In genomic region chr1:233473549-233474204, GRCh38 we compare ENCODE assay signal across 21 cellular contexts.
DNase-seq lines count a peak whose midpoint lies in the region; ATAC-seq and TF ChIP-seq lines count a peak whose summit lies in the region.
"Had no signal": no experiment of that assay in that cellular context is flagged by ENCODE, and none has a peak within 500 bp of the region (broad histone marks: within the 10 kb centered on the region; RNA-seq: fewer than 3 reads in every experiment).

No MANE protein-coding gene starts in this region.

- H3K9me2 ChIP-seq in GM23338 (ENCODE audit: insufficient read depth) (peaks cover 11% of the 10 kb centered on the region; the same call in 1 of the 2 replicates), hepatocyte (replicated peaks; ENCODE audit: insufficient read depth) (no peaks in the 10 kb centered on the region)

- 0 out of 2 replicates have a peak overlapping the region, but pooled peaks have one; percentile 23 for H3K27ac ChIP-seq in GM23338 (ENCODE audit: low read depth)
- peak overlapping the region; percentile 98 for H3K27ac ChIP-seq in hepatocyte
- H3K27ac ChIP-seq in colonic mucosa = no peak overlapping the region
- H3K27ac ChIP-seq: C4-2B, KMS-11 had no signal

- intact Hi-C loops in colonic mucosa (cut with DNase I) = no loop called here

- H3K9me3 ChIP-seq in hepatocyte (ENCODE audit: low read depth) (no peaks in the 10 kb centered on the region), colonic mucosa (no peaks in the 10 kb centered on the region)

- H3K9me3 Mint-ChIP-seq in GM23338 = peaks cover 22% of the 10 kb centered on the region

- peak overlapping the region; percentile 77 for H3K27ac Mint-ChIP-seq in GM23338

- H4K20me1 ChIP-seq in GM23338 (replicated peaks; ENCODE audit: insufficient read depth) (no peaks in the 10 kb centered on the region), hepatocyte (ENCODE audit: insufficient read depth, poor library complexity, severe bottlenecking) (no peaks in the 10 kb centered on the region)

- H3K27me3 ChIP-seq in GM23338 (ENCODE audit: insufficient read depth) (no peaks in the 10 kb centered on the region), hepatocyte (no peaks in the 10 kb centered on the region), colonic mucosa (no peaks in the 10 kb centered on the region)

- TF ChIP-seq CTCF in GM23338 (conservative IDR thresholded peaks at IDR 0.05; ENCODE audit: low read depth in 2 of 2) = no peak
- TF ChIP-seq CTCF in LNCaP clone FGC (IDR thresholded peaks at IDR 0.05; ENCODE audit: control insufficient read depth, extremely low read depth, insufficient read depth) = 0 out of 2 replicates have a peak, but pooled peaks have one; percentile 14
- no peak for TF ChIP-seq CTCF in hepatocyte (IDR thresholded peaks at IDR 0.05; ENCODE audit: poor library complexity)
- no peak for TF ChIP-seq CTCF in colonic mucosa (IDR thresholded peaks at IDR 0.05)

- no peak overlapping the region for H3K4me3 Mint-ChIP-seq in GM23338

- H3K4me2 ChIP-seq in GM23338 (peak overlapping the region; percentile 49; the same call in 1 of the 2 replicates), hepatocyte (peak overlapping the region; percentile 50)
- H3K4me2 ChIP-seq: KMS-11 had no signal

- H3K79me2 ChIP-seq in GM23338 (replicated peaks; ENCODE audit: insufficient read depth) (no peaks in the 10 kb centered on the region), hepatocyte (no peaks in the 10 kb centered on the region)

- H3K9ac ChIP-seq in colonic mucosa (ENCODE audit: low read depth in 2 of 2, low read length in 2 of 2) = no peak overlapping the region
- H3K9ac ChIP-seq: KMS-11 had no signal

- H3K4me1 ChIP-seq in GM23338 (ENCODE audit: insufficient read depth) (peaks cover 26% of the 10 kb centered on the region), hepatocyte (ENCODE audit: insufficient read depth) (peaks cover 15% of the 10 kb centered on the region), colonic mucosa (no peaks in the 10 kb centered on the region)

- peaks cover 32% of the 10 kb centered on the region for H3K36me3 Mint-ChIP-seq in GM23338 (ENCODE audit: low read depth)

- H3F3A ChIP-seq in GM23338 (replicated peaks; ENCODE audit: low read depth) = 0 out of 2 replicates have a peak, but pooled peaks cover 3% of the 10 kb centered on the region

- no peak for ATAC-seq in GM23338

- H3K4me3 ChIP-seq in GM23338 (no peak overlapping the region), LNCaP clone FGC (ENCODE audit: low read depth, low read length) (no peak overlapping the region), hepatocyte (no peak overlapping the region), colonic mucosa (no peak overlapping the region)

- H3K27me3 Mint-ChIP-seq in GM23338 (ENCODE audit: insufficient read depth, low read depth, poor library complexity) = peaks cover 3% of the 10 kb centered on the region

- no peak overlapping the region for H2AFZ ChIP-seq in GM23338
- H2AFZ ChIP-seq in hepatocyte = no peak overlapping the region

- DNase-seq in GM23338 (ENCODE audit: low spot score) (no peak), LNCaP clone FGC (ENCODE audit: low read depth) (no peak), hepatocyte (ENCODE audit: low spot score) (peak; percentile 40), mucosa of gallbladder (ENCODE audit: low spot score) (peak; percentile 18), colonic mucosa (no peak), MV-4-11 (lab: John Stamatoyannopoulos, UW) (no peak)
- no peak for DNase-seq in NK-92 treated with Interleukin-12 subunit alpha and Interleukin-12 subunit beta, amount 100 ng/mL, for 24 hours (lab: John Stamatoyannopoulos, UW)
- DNase-seq: 8988T, AML-193, DMS53, GDM1, GOT3, IMR-90, NCI-H1417 treated with DMSO at 0.1 percent for 48 hours, NCI-H187, NCI-H446, NCI-H526, Right ventricle myocardium superior, SW 1271 had no signal

- WGBS in hepatocyte (ENCODE audit: low lambda C conversion rate, missing lambda C conversion rate) = 52% methylated on average over 11 of the region's 11 CpGs

- H3K4me1 Mint-ChIP-seq in GM23338 = peaks cover 69% of the 10 kb centered on the region

- H3K36me3 ChIP-seq in GM23338 (ENCODE audit: insufficient read depth) (peaks cover 6% of the 10 kb centered on the region), hepatocyte (replicated peaks; ENCODE audit: insufficient read depth, low read depth) (no peaks in the 10 kb centered on the region), colonic mucosa (no peaks in the 10 kb centered on the region)

TF ChIP-seq in GM23338, 12 proteins besides CTCF, POLR2A, EP300 and RAD21 (continues in another document):
- TF ChIP-seq POLR2AphosphoS5 (IDR thresholded peaks at IDR 0.05; ENCODE audit: low read depth) = no peak
- TF ChIP-seq NANOG (IDR thresholded peaks at IDR 0.05; ENCODE audit: borderline replicate concordance) = no peak
- no peak for TF ChIP-seq STAT1 (IDR thresholded peaks at IDR 0.05; ENCODE audit: unreplicated experiment)
- TF ChIP-seq CREB1 (CRISPR knock-in tag; IDR thresholded peaks at IDR 0.05; ENCODE audit: low read depth) = no peak
- no peak for TF ChIP-seq REST (IDR thresholded peaks at IDR 0.05; ENCODE audit: unreplicated experiment)
- no peak for TF ChIP-seq EZH2phosphoT487 (IDR thresholded peaks at IDR 0.05; ENCODE audit: unreplicated experiment)
- no peak for TF ChIP-seq ZNF114 (CRISPR knock-in tag; IDR thresholded peaks at IDR 0.05)
- TF ChIP-seq ZNF331 (CRISPR knock-in tag; IDR thresholded peaks at IDR 0.05; ENCODE audit: low read depth) = no peak

Comparison
In these comparisons a context has a peak if more than half of its experiments do, and no peak if none do; other contexts are left out.
1. DNase-seq: peak in hepatocyte (single experiment) and mucosa of gallbladder (single experiment); none in GM23338 (single experiment), LNCaP clone FGC (single experiment), colonic mucosa (single experiment), MV-4-11 (single experiment) and NK-92 treated with Interleukin-12 subunit alpha and Interleukin-12 subunit beta, amount 100 ng/mL, for 24 hours (single experiment).